In genomic region chr22:19178659-19179471, GRCh38 we compare ENCODE assay signal across 8 cellular contexts. TPM values are rescaled to one million over a fixed set of nuclear protein-coding genes. Genes with fewer than 3 reads are reported as not detected.
DNase-seq lines count a peak whose midpoint lies in the region; ATAC-seq and TF ChIP-seq lines count a peak whose summit lies in the region.

SLC25A1 (minus strand) TSS chr22:19178736; CDS start chr22:19178673, 63 bp downstream.

- peak; percentile 56 for DNase-seq in AG09319 (ENCODE audit: extremely low read depth, low read depth)
- DNase-seq in NCI-H510A treated with DMSO at 0.1 percent for 48 hours (lab: John Stamatoyannopoulos, UW): peak; percentile 54
- DNase-seq in activated CD4-positive, alpha-beta T cell treated with anti-CD3 and anti-CD28 coated beads, Interleukin-2, amount 10 ng/mL, durations not matched to agents 24 days and 14 days: peak; percentile 97
- peak; percentile 94 for DNase-seq in coronary artery (ENCODE audit: low spot score)
- peak; percentile 95 for DNase-seq in left kidney (ENCODE audit: low read depth, low spot score)
- DNase-seq in stimulated activated CD4-positive, alpha-beta T cell treated with anti-CD3 and anti-CD28 coated beads, Interleukin-1b, Interleukin-23, amount 100 ng/mL, for 4 hours (ENCODE audit: low read depth in 2 of 2): peak; percentile 74 to 92

- no peaks in the 10 kb centered on the region for H3K9me3 Mint-ChIP-seq in activated CD4-positive, alpha-beta T cell treated with anti-CD3 and anti-CD28 coated beads, Interleukin-2, amount 10 ng/mL, durations not matched to agents 24 days and 14 days

- peak within 1 kb of the TSS; percentile 83 for H3K4me3 Mint-ChIP-seq in activated CD4-positive, alpha-beta T cell treated with anti-CD3 and anti-CD28 coated beads, Interleukin-2, amount 10 ng/mL, durations not matched to agents 24 days and 14 days

- peak within 1 kb of the TSS; percentile 99 for H3K4me3 ChIP-seq in coronary artery

- no peak for TF ChIP-seq CTCF in AG09319 (IDR thresholded peaks at IDR 0.05; ENCODE audit: low read depth, low read length)
- TF ChIP-seq CTCF in coronary artery (IDR thresholded peaks at IDR 0.05): no peak

- peak; percentile 72 for ATAC-seq in GM19023 (IDR thresholded peaks at IDR 0.05; ENCODE audit: unreplicated experiment)
- ATAC-seq in HG03196 (IDR thresholded peaks at IDR 0.05; ENCODE audit: unreplicated experiment): peak; percentile 56

- peaks cover 1% of the 10 kb centered on the region for H3K36me3 Mint-ChIP-seq in activated CD4-positive, alpha-beta T cell treated with anti-CD3 and anti-CD28 coated beads, Interleukin-2, amount 10 ng/mL, durations not matched to agents 24 days and 14 days (ENCODE audit: low read depth)

- peak within 1 kb of the TSS; percentile 70 for H3K27ac Mint-ChIP-seq in activated CD4-positive, alpha-beta T cell treated with anti-CD3 and anti-CD28 coated beads, Interleukin-2, amount 10 ng/mL, durations not matched to agents 24 days and 14 days

- intact Hi-C loops in activated CD4-positive, alpha-beta T cell treated with anti-CD3 and anti-CD28 coated beads, Interleukin-2, amount 10 ng/mL, durations not matched to agents 24 days and 14 days (cut with micrococcal nuclease): loop anchor here (1.0 to 5.0 kb wide), 6 partner anchors 35 to 300 kb away; partner anchors contain the start of genes CDC45, CLTCL1, DGCR2 and ESS2

- no peaks in the 10 kb centered on the region for H3K27me3 Mint-ChIP-seq in activated CD4-positive, alpha-beta T cell treated with anti-CD3 and anti-CD28 coated beads, Interleukin-2, amount 10 ng/mL, durations not matched to agents 24 days and 14 days

- H3K4me1 Mint-ChIP-seq in activated CD4-positive, alpha-beta T cell treated with anti-CD3 and anti-CD28 coated beads, Interleukin-2, amount 10 ng/mL, durations not matched to agents 24 days and 14 days: peaks cover 23% of the 10 kb centered on the region

- peak within 1 kb of the TSS; percentile 74 to 99 for H3K27ac ChIP-seq in coronary artery

RNA-seq across cellular contexts. Expression of gene SLC25A1, which starts in this region (rescaled TPM):
- total RNA-seq in activated CD4-positive, alpha-beta T cell treated with anti-CD3 and anti-CD28 coated beads, Interleukin-2, amount 10 ng/mL, durations not matched to agents 24 days and 14 days: 39.4 and 41.2 TPM in 2 replicates

Comparison
In these comparisons a context has a peak if more than half of its experiments do, and no peak if none do; other contexts are left out.
1. Peak in every context shown above with its lines: DNase-seq, ATAC-seq, H3K4me3 ChIP-seq and H3K27ac ChIP-seq.